ENCODE assay signal across 23 cellular contexts in genomic region chr14:47507866-47508265, GRCh38.
A peak's percentile ranks its signal among the peaks of the same experiment; 100 is the strongest.
DNase-seq lines count a peak whose midpoint lies in the region; TF ChIP-seq lines count a peak whose summit lies in the region.
"Had no signal": no experiment of that assay in that cellular context is flagged by ENCODE, and none has a peak within 500 bp of the region (broad histone marks: within the 10 kb centered on the region; RNA-seq: fewer than 3 reads in every experiment).

No MANE protein-coding gene starts in this region.

- no peaks in the 10 kb centered on the region for H3K4me1 ChIP-seq in uterus
- H3K4me1 ChIP-seq: A549; BLaER1 treated with 17β-estradiol and CSF1 and Interleukin-3, amounts not matched to agents 10 nM and 100 nM had no signal

- peaks cover 2% of the 10 kb centered on the region for H3K36me3 Mint-ChIP-seq in neural crest cell (ENCODE audit: low read depth)
- H3K36me3 Mint-ChIP-seq: CD8-positive, alpha-beta T cell had no signal

- no peak overlapping the region for H3K4me3 ChIP-seq in uterus
- H3K4me3 ChIP-seq: A549; BLaER1 treated with 17β-estradiol and CSF1 and Interleukin-3, amounts not matched to agents 10 nM and 100 nM; GM12878 had no signal

- in situ Hi-C loops in SK-MEL-5 (cut with HindIII; ENCODE audit: low pct_unique_long_range_greater_than_20kb, low sequenced_read_pairs) = no loop called here

- DNase-seq in COLO829 (ENCODE audit: low spot score) = peak; percentile 73
- DNase-seq in SK-MEL-5 (ENCODE audit: low read depth, low spot score) = peak; percentile 40
- no peak for DNase-seq in neural crest cell (ENCODE audit: low read depth, low spot score)
- no peak for DNase-seq in activated naive CD4-positive, alpha-beta T cell (lab: John Stamatoyannopoulos, UW)
- DNase-seq in NCI-H1092 treated with DMSO at 0.1 percent for 48 hours (lab: John Stamatoyannopoulos, UW) = no peak
- DNase-seq in uterus = no peak
- DNase-seq: AML-193; CD4-positive, alpha-beta T cell; CD8-positive, alpha-beta T cell; COR-L47; DMS 273 treated with DMSO at 0.1 percent for 48 hours; DMS153; DMS53; DMS79; DND-41; EL; GDM1 had no signal

- H3K27me3 Mint-ChIP-seq in neural crest cell (ENCODE audit: low read depth) = no peaks in the 10 kb centered on the region
- H3K27me3 Mint-ChIP-seq: B cell; CD4-positive, alpha-beta T cell had no signal

- no peak for TF ChIP-seq CTCF in neural crest cell (conservative IDR thresholded peaks at IDR 0.05)
- no peak for TF ChIP-seq CTCF in uterus (IDR thresholded peaks at IDR 0.05)

- no peak overlapping the region for H3K4me3 Mint-ChIP-seq in neural crest cell
- H3K4me3 Mint-ChIP-seq: B cell; CD4-positive, alpha-beta T cell; CD8-positive, alpha-beta T cell had no signal

- peaks cover 42% of the 10 kb centered on the region for H3K4me1 Mint-ChIP-seq in neural crest cell
- H3K4me1 Mint-ChIP-seq: B cell had no signal

- H3K27me3 ChIP-seq in uterus = no peaks in the 10 kb centered on the region
- H3K27me3 ChIP-seq: BLaER1 treated with 17β-estradiol and CSF1 and Interleukin-3, amounts not matched to agents 10 nM and 100 nM had no signal

- intact Hi-C loops in uterus (cut with DNase I; ENCODE audit: low total_unique reads) = no loop called here

- no peaks in the 10 kb centered on the region for H3K36me3 ChIP-seq in uterus
- H3K36me3 ChIP-seq: BLaER1 treated with 17β-estradiol and CSF1 and Interleukin-3, amounts not matched to agents 10 nM and 100 nM had no signal

- H3K9me3 Mint-ChIP-seq in neural crest cell = peaks cover 6% of the 10 kb centered on the region

- H3K9me3 ChIP-seq in uterus = no peaks in the 10 kb centered on the region
- H3K9me3 ChIP-seq: A549; BLaER1 treated with 17β-estradiol and CSF1 and Interleukin-3, amounts not matched to agents 10 nM and 100 nM had no signal

- H3K27ac ChIP-seq in uterus = no peak overlapping the region
- H3K27ac ChIP-seq: 22Rv1; A549; BLaER1 treated with 17β-estradiol and CSF1 and Interleukin-3, amounts not matched to agents 10 nM and 100 nM; C4-2B had no signal

- H3K27ac Mint-ChIP-seq in neural crest cell (ENCODE audit: unreplicated experiment) = peak overlapping the region; percentile 17
- H3K27ac Mint-ChIP-seq: B cell; CD4-positive, alpha-beta T cell; CD8-positive, alpha-beta T cell had no signal

- no peak for TF ChIP-seq POLR2A in uterus (IDR thresholded peaks at IDR 0.05)

Comparison
In these comparisons a context has a peak if more than half of its experiments do, and no peak if none do; other contexts are left out.
1. DNase-seq: peak in COLO829 (single experiment) and SK-MEL-5 (single experiment); none in neural crest cell (single experiment), activated naive CD4-positive, alpha-beta T cell (0 of 4), NCI-H1092 treated with DMSO at 0.1 percent for 48 hours (single experiment) and uterus (0 of 2).